ENCODE assay signal across 7 cellular contexts in genomic region chrX:15749642-15750610, GRCh38. TPM values are rescaled to one million over a fixed set of nuclear protein-coding genes. Genes with fewer than 3 reads are reported as not detected.
DNase-seq lines count a peak whose midpoint lies in the region; ATAC-seq and TF ChIP-seq lines count a peak whose summit lies in the region.

No MANE protein-coding gene starts in this region.

- no peaks in the 10 kb centered on the region for H3K36me3 ChIP-seq in fibroblast of lung (ENCODE audit: control insufficient read depth, insufficient read depth, low read length)

- ATAC-seq in GM19035 (IDR thresholded peaks at IDR 0.05; ENCODE audit: unreplicated experiment) (peak; percentile 94), HG02870 (IDR thresholded peaks at IDR 0.05; ENCODE audit: unreplicated experiment) (peak; percentile 80)

- peak overlapping the region; percentile 78 for H3K27ac ChIP-seq in fibroblast of lung (ENCODE audit: insufficient read depth, low read length)

- H3K4me3 ChIP-seq in fibroblast of lung (replicated peaks in 1 of 4; ENCODE audit: control extremely low read depth in 1 of 4, insufficient read depth in 1 of 4, low read depth in 3 of 4, low read length in 4 of 4) = peak overlapping the region in 1 of 4 experiments; percentile 20

- H3K4me1 ChIP-seq in fibroblast of lung (ENCODE audit: control insufficient read depth, extremely low read depth, insufficient read depth, low read length) = peaks cover 7% of the 10 kb centered on the region

- no peaks in the 10 kb centered on the region for H4K20me1 ChIP-seq in fibroblast of lung (ENCODE audit: control insufficient read depth, extremely low read depth, insufficient read depth, low read length)

- no peak overlapping the region for H3K9ac ChIP-seq in fibroblast of lung (ENCODE audit: insufficient read depth, low read length)

- no peak overlapping the region for H3K4me2 ChIP-seq in fibroblast of lung (ENCODE audit: extremely low read depth, insufficient read depth, low read length)

- H3K9me3 ChIP-seq in fibroblast of lung (ENCODE audit: control insufficient read depth, insufficient read depth, low read depth, low read length) = no peaks in the 10 kb centered on the region

- no peaks in the 10 kb centered on the region for H3K79me2 ChIP-seq in fibroblast of lung (ENCODE audit: control insufficient read depth, insufficient read depth, low read length)

- TF ChIP-seq CTCF in fibroblast of lung (conservative IDR thresholded peaks at IDR 0.05 in 1 of 2, IDR thresholded peaks at IDR 0.05 in 1 of 2; ENCODE audit: low read depth in 1 of 2, low read length in 2 of 2) = no peak

- no peaks in the 10 kb centered on the region for H3K27me3 ChIP-seq in fibroblast of lung (ENCODE audit: control insufficient read depth, insufficient read depth, low read length)

- DNase-seq in SIG-M5 treated with dmso at 0.1 percent for 504 hours (lab: John Stamatoyannopoulos, UW; ENCODE audit: unreplicated experiment) = peak; percentile 49
- peak; percentile 6 to 18 for DNase-seq in fibroblast of lung (ENCODE audit: low read depth in 2 of 2)
- peak; percentile 26 for DNase-seq in stimulated activated CD8-positive, alpha-beta memory T cell treated with anti-CD3 and anti-CD28 coated beads, Interleukin-4, amount 100 ng/mL, for 48 hours
- DNase-seq in NCI-H1092 (lab: John Stamatoyannopoulos, UW) = no peak
- DNase-seq in D341Med (ENCODE audit: low spot score) = no peak

- peak overlapping the region; percentile 40 for H2AFZ ChIP-seq in fibroblast of lung (ENCODE audit: low read length)

RNA-seq across cellular contexts. Expression of gene CA5B, which starts 11.9 kb away (rescaled TPM):
- total RNA-seq in fibroblast of lung = 2.8 and 7.4 TPM in 2 replicates
- polyA plus RNA-seq in fibroblast of lung = 11.6 and 16.3 TPM in 2 replicates
- 6.8 and 6.9 TPM in 2 replicates for polyA plus RNA-seq in fibroblast of lung (2012)
- 2.8 and 7.3 TPM in 2 replicates for polyA minus RNA-seq in fibroblast of lung (ENCODE audit: low replicate concordance)

RNA-seq across cellular contexts. Expression of gene ZRSR2, which starts 40.4 kb away (rescaled TPM):
- 3.1 and 6.6 TPM in 2 replicates for total RNA-seq in fibroblast of lung
- polyA plus RNA-seq in fibroblast of lung = 8.1 and 10.8 TPM in 2 replicates
- polyA plus RNA-seq in fibroblast of lung (2012) = 9.7 and 13.5 TPM in 2 replicates
- not detected in 2 replicates for polyA minus RNA-seq in fibroblast of lung (ENCODE audit: low replicate concordance)

Comparison
In these comparisons a context has a peak if more than half of its experiments do, and no peak if none do; other contexts are left out.
1. DNase-seq: peak in SIG-M5 treated with dmso at 0.1 percent for 504 hours (single experiment), fibroblast of lung (2 of 2) and stimulated activated CD8-positive, alpha-beta memory T cell treated with anti-CD3 and anti-CD28 coated beads, Interleukin-4, amount 100 ng/mL, for 48 hours (single experiment); none in NCI-H1092 (single experiment) and D341Med (single experiment).